4 cellular contexts compared by ENCODE assay signal in genomic region chr22:36205573-36205972, GRCh38. TPM values are rescaled to one million over a fixed set of nuclear protein-coding genes. Genes with fewer than 3 reads are reported as not detected.
"Had no signal": no experiment of that assay in that cellular context is flagged by ENCODE, and none has a peak within 500 bp of the region (broad histone marks: within the 10 kb centered on the region; RNA-seq: fewer than 3 reads in every experiment).

No MANE protein-coding gene starts in this region.

RNA-seq across cellular contexts. Expression of gene APOL4, which starts 4.0 kb away (rescaled TPM):
- total RNA-seq: naive thymus-derived CD8-positive, alpha-beta T cell; neural crest cell; osteocyte had no signal
- polyA plus RNA-seq: naive thymus-derived CD8-positive, alpha-beta T cell; smooth muscle cell had no signal

RNA-seq across cellular contexts. Expression of gene APOL3, which starts 45.0 kb away (rescaled TPM):
- total RNA-seq: neural crest cell had no signal

RNA-seq across cellular contexts. Expression of gene APOL1, which starts 47.4 kb away (rescaled TPM):
- total RNA-seq: neural crest cell, smooth muscle cell had no signal
